In genomic region chr22:22865311-22866072, GRCh38 we compare ENCODE assay signal across 11 cellular contexts. TPM values are rescaled to one million over a fixed set of nuclear protein-coding genes. Genes with fewer than 3 reads are reported as not detected.
DNase-seq lines count a peak whose midpoint lies in the region; ATAC-seq and TF ChIP-seq lines count a peak whose summit lies in the region.
"Had no signal": no experiment of that assay in that cellular context is flagged by ENCODE, and none has a peak within 500 bp of the region (broad histone marks: within the 10 kb centered on the region; RNA-seq: fewer than 3 reads in every experiment).

No MANE protein-coding gene starts in this region.

- CTCF ChIA-PET in activated CD4-positive, alpha-beta T cell treated with anti-CD3 and anti-CD28 coated beads for 36 hours (lab: Charles Lee), result interaction anchor here (1.1 to 3.7 kb wide), 7 partner anchors 10 to 90 kb away, joined by 4 to 16 read pairs (median 5); no protein-coding TSS in a partner anchor
- CTCF ChIA-PET in activated B cell treated with CpG ODN at 0.5 μM for 24 hours (lab: Charles Lee), result interaction anchor here (1.0 to 4.6 kb wide), 9 partner anchors 10 to 89 kb away, joined by 3 to 28 read pairs (median 4); no protein-coding TSS in a partner anchor

- no peaks in the 10 kb centered on the region for H3K27me3 Mint-ChIP-seq in activated CD4-positive, alpha-beta T cell treated with anti-CD3 and anti-CD28 coated beads for 36 hours
- H3K27me3 Mint-ChIP-seq in activated B cell treated with CpG ODN at 0.5 μM for 24 hours, result peaks cover 4% of the 10 kb centered on the region

- peak; percentile 80 for ATAC-seq in activated CD4-positive, alpha-beta T cell treated with anti-CD3 and anti-CD28 coated beads for 36 hours
- ATAC-seq in HG02852 (IDR thresholded peaks at IDR 0.05; ENCODE audit: unreplicated experiment) (peak; percentile 84), activated B cell treated with CpG ODN at 0.5 μM for 24 hours (ENCODE audit: low read depth) (peak; percentile 83)
- ATAC-seq: HCT116 had no signal

- no peaks in the 10 kb centered on the region for H3K9me3 Mint-ChIP-seq in activated CD4-positive, alpha-beta T cell treated with anti-CD3 and anti-CD28 coated beads for 36 hours (ENCODE audit: low read depth)
- no peaks in the 10 kb centered on the region for H3K9me3 Mint-ChIP-seq in activated B cell treated with CpG ODN at 0.5 μM for 24 hours

- no peak overlapping the region for H3K4me3 ChIP-seq in esophagus squamous epithelium

- peaks cover 37% of the 10 kb centered on the region for H3K4me1 Mint-ChIP-seq in activated CD4-positive, alpha-beta T cell treated with anti-CD3 and anti-CD28 coated beads for 36 hours
- H3K4me1 Mint-ChIP-seq in activated B cell treated with CpG ODN at 0.5 μM for 24 hours, result peaks cover 48% of the 10 kb centered on the region

- no peaks in the 10 kb centered on the region for H3K36me3 Mint-ChIP-seq in activated CD4-positive, alpha-beta T cell treated with anti-CD3 and anti-CD28 coated beads for 36 hours (ENCODE audit: low read depth)
- no peaks in the 10 kb centered on the region for H3K36me3 Mint-ChIP-seq in activated B cell treated with CpG ODN at 0.5 μM for 24 hours (ENCODE audit: low read depth)

- POLR2A ChIA-PET in activated CD4-positive, alpha-beta T cell treated with anti-CD3 and anti-CD28 coated beads for 36 hours (lab: Charles Lee), result no interaction called here
- POLR2A ChIA-PET in activated B cell treated with CpG ODN at 0.5 μM for 24 hours (lab: Charles Lee), result interaction anchor here (0.7 to 1.6 kb wide), 9 partner anchors 15 to 93 kb away, joined by 3 to 14 read pairs (median 3); partner anchors contain the start of gene IGLL5

- no peaks in the 10 kb centered on the region for H3K9me3 ChIP-seq in esophagus squamous epithelium

- intact Hi-C loops in activated CD4-positive, alpha-beta T cell treated with anti-CD3 and anti-CD28 coated beads for 36 hours (cut with DNase I, micrococcal nuclease), result loop anchor here (1.0 to 10.0 kb wide), 2 partner anchors 147 to 149 kb away; no protein-coding TSS in a partner anchor
- intact Hi-C loops in activated B cell treated with CpG ODN at 0.5 μM for 24 hours (cut with micrococcal nuclease), result loop anchor here (1.0 kb wide), 1 partner anchor 16 kb away; no protein-coding TSS in a partner anchor
- intact Hi-C loops in esophagus squamous epithelium (cut with DNase I), result no loop called here

- H3K4me1 ChIP-seq in esophagus squamous epithelium, result peaks cover 0 to 17% (median 0%) of the 10 kb centered on the region in 3 donors

- WGBS in esophagus squamous epithelium, 2 donors, result 32 to 52% methylated on average over 5 of the region's 5 CpGs

- no peaks in the 10 kb centered on the region for H3K36me3 ChIP-seq in esophagus squamous epithelium

- peak overlapping the region in 1 of 4 donors; percentile 10 for H3K27ac ChIP-seq in esophagus squamous epithelium

- H3K27ac Mint-ChIP-seq in activated CD4-positive, alpha-beta T cell treated with anti-CD3 and anti-CD28 coated beads for 36 hours, result no peak overlapping the region
- H3K27ac Mint-ChIP-seq in activated B cell treated with CpG ODN at 0.5 μM for 24 hours, result peak overlapping the region; percentile 36

- no peak overlapping the region for H3K4me3 Mint-ChIP-seq in activated CD4-positive, alpha-beta T cell treated with anti-CD3 and anti-CD28 coated beads for 36 hours
- H3K4me3 Mint-ChIP-seq in activated B cell treated with CpG ODN at 0.5 μM for 24 hours, result no peak overlapping the region

- TF ChIP-seq CTCF in activated B cell treated with CpG ODN at 0.5 μM for 24 hours (IDR thresholded peaks at IDR 0.05) (no peak), esophagus squamous epithelium (IDR thresholded peaks at IDR 0.05) (no peak)

- DNase-seq in activated CD4-positive, alpha-beta T cell treated with anti-CD3 and anti-CD28 coated beads for 36 hours, result peak; percentile 66
- DNase-seq in activated CD4-positive, alpha-beta T cell treated with anti-CD3 and anti-CD28 coated beads for 1 hour, result no peak
- DNase-seq in activated B cell treated with CpG ODN at 0.5 μM for 24 hours (no peak), NCI-H187 treated with DMSO at 0.1 percent for 48 hours (lab: John Stamatoyannopoulos, UW) (no peak), NCI-H2081 treated with DMSO at 0.1 percent for 48 hours (lab: John Stamatoyannopoulos, UW) (no peak), esophagus squamous epithelium (lab: John Stamatoyannopoulos, UW) (no peak)
- peak; percentile 26 to 34 for DNase-seq in stimulated activated CD8-positive, alpha-beta memory T cell treated with anti-CD3 and anti-CD28 coated beads, Interleukin-2, amount 100 ng/mL, for 48 hours (ENCODE audit: low read depth in 2 of 2)

- TF ChIP-seq POLR2A in esophagus squamous epithelium (IDR thresholded peaks at IDR 0.05), result no peak

- H3K27me3 ChIP-seq in esophagus squamous epithelium, result peaks cover 0 to 26% (median 0%) of the 10 kb centered on the region in 4 donors

RNA-seq across cellular contexts. Expression of gene IGLL5, which starts 22.1 kb away (rescaled TPM):
- not detected for total RNA-seq in activated CD4-positive, alpha-beta T cell treated with anti-CD3 and anti-CD28 coated beads for 36 hours
- total RNA-seq in activated B cell treated with CpG ODN at 0.5 μM for 24 hours (189 and 195 TPM in 2 replicates), esophagus squamous epithelium (10 to 100 TPM in 1 of 4 donors, 1 to 10 TPM in 1, not detected in 2; 5.0 to 20.7 TPM)
- total RNA-seq: NCI-H460, temporal lobe had no signal

Comparison
In these comparisons a context has a peak if more than half of its experiments do, and no peak if none do; other contexts are left out.
1. DNase-seq: peak in activated CD4-positive, alpha-beta T cell treated with anti-CD3 and anti-CD28 coated beads for 36 hours (single experiment) and stimulated activated CD8-positive, alpha-beta memory T cell treated with anti-CD3 and anti-CD28 coated beads, Interleukin-2, amount 100 ng/mL, for 48 hours (2 of 2); none in activated CD4-positive, alpha-beta T cell treated with anti-CD3 and anti-CD28 coated beads for 1 hour (single experiment), activated B cell treated with CpG ODN at 0.5 μM for 24 hours (single experiment), NCI-H187 treated with DMSO at 0.1 percent for 48 hours (single experiment), NCI-H2081 treated with DMSO at 0.1 percent for 48 hours (single experiment) and esophagus squamous epithelium (single experiment).
2. Peak in every context shown above with its lines, with median percentiles within 50 percentile points of each other: ATAC-seq.